ENCODE assay signal across 8 cellular contexts in the genomic region with DNA sequence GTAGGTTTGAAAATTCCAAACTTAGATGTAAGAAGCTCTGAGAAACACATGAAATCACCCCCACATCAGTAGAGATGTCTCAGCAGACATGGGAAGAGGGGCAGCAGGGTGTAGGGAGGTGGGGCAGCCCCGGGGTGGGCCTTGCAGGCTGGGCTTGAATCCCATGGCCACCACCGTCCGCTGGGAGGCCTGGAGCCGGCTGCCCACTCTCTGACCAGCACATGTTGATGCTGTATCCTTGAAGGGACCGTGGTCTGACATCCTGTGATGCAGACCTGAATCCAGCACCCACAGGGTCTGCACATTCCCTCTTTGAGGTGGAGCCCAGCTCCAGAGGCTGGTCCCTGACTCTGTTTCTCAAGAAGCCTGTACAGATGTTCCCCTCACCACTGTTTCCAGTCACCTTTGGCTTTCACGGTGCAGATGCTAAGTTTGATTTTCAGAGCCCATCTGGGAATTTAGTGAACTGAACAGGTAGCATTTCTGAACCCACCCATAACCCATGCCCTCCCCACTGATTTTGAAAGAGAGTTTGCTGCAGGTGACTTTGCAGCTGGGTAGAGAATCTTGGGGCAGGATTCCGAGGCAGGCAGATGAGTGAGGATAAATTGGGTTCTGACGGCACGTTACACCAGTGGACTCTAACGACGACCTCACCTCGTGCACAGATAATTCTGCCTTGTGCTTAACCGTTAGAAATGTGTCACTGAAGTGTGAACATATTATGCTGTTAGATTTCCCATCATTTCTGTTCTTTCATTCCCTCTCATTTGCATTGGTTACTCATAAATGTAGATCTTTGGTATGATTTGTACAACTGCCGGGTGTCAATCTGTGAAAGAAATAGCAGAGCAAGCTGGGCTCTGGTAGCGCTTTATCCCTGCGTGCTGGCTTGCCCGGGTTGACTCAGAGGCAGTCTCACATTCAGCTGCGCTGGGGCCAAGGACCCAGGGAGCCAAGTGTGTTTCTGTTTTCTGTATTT. TPM values are rescaled to one million over a fixed set of nuclear protein-coding genes. Genes with fewer than 3 reads are reported as not detected.
DNase-seq lines count a peak whose midpoint lies in the region; ATAC-seq and TF ChIP-seq lines count a peak whose summit lies in the region.

No MANE protein-coding gene starts in this region.

- peaks cover 7% of the 10 kb centered on the region for H3K4me1 Mint-ChIP-seq in osteocyte (ENCODE audit: unreplicated experiment)

- peaks cover 56% of the 10 kb centered on the region for H3K27me3 ChIP-seq in GM23248 (replicated peaks; ENCODE audit: insufficient read depth)

- no peaks in the 10 kb centered on the region for H3K9me2 ChIP-seq in GM23248 (ENCODE audit: insufficient read depth)

- H3K27ac ChIP-seq in GM23248 (no peak overlapping the region), RWPE1 (no peak overlapping the region)

- CTCF ChIA-PET in RWPE1 (lab: Yijun Ruan, JAX), result no interaction called here

- in situ Hi-C loops in GM23248 (cut with MboI), result no loop called here

- H3K4me1 ChIP-seq in GM23248 (ENCODE audit: insufficient read depth), result no peaks in the 10 kb centered on the region

- H2AFZ ChIP-seq in GM23248, result no peak overlapping the region

- no peaks in the 10 kb centered on the region for H4K20me1 ChIP-seq in GM23248 (ENCODE audit: insufficient read depth)

- no peak overlapping the region for H3K4me3 ChIP-seq in GM23248

- H3F3A ChIP-seq in GM23248 (ENCODE audit: insufficient read depth), result no peaks in the 10 kb centered on the region

- no peaks in the 10 kb centered on the region for H3K9me3 Mint-ChIP-seq in osteocyte (ENCODE audit: unreplicated experiment)

- H3K36me3 Mint-ChIP-seq in osteocyte (ENCODE audit: unreplicated experiment), result no peaks in the 10 kb centered on the region

- H3K27ac Mint-ChIP-seq in osteocyte (ENCODE audit: unreplicated experiment), result no peak overlapping the region

- H3K4me2 ChIP-seq in GM23248 (ENCODE audit: unreplicated experiment), result no peak overlapping the region

- no peak overlapping the region for H3K4me3 Mint-ChIP-seq in osteocyte (ENCODE audit: unreplicated experiment)

- H3K9ac ChIP-seq in GM23248, result no peak overlapping the region

- WGBS in GM23248 (ENCODE audit: low coverage in 1 of 2, low lambda C conversion rate in 2 of 2, missing lambda C conversion rate in 2 of 2), 2 experiments, result 30 to 41% methylated on average over 18 of the region's 18 CpGs

- TF ChIP-seq CTCF in RWPE1 (conservative IDR thresholded peaks at IDR 0.05; ENCODE audit: low read depth), result no peak
- TF ChIP-seq CTCF in osteocyte (IDR thresholded peaks at IDR 0.05), result no peak

- H3K36me3 ChIP-seq in GM23248 (ENCODE audit: low read depth), result no peaks in the 10 kb centered on the region

- POLR2A ChIA-PET in RWPE1 (lab: Yijun Ruan, JAX; ENCODE audit: low non-redundant PET), result no interaction called here

- peaks cover 16% of the 10 kb centered on the region for H3K27me3 Mint-ChIP-seq in osteocyte (ENCODE audit: unreplicated experiment)

- DNase-seq in activated T-cell treated with anti-CD3 and anti-CD28 coated beads for 48 hours (ENCODE audit: low read depth), result peak; percentile 79
- peak; percentile 64 to 71 for DNase-seq in stimulated activated CD4-positive, alpha-beta T cell treated with anti-CD3 and anti-CD28 coated beads, Interleukin-1b, Interleukin-23, amount 100 ng/mL, for 4 hours (ENCODE audit: low read depth in 2 of 2)
- DNase-seq in HPDE6-E6E7 (ENCODE audit: extremely low spot score), result no peak
- no peak for DNase-seq in GM23248
- DNase-seq in RWPE1 (ENCODE audit: low spot score), result no peak
- DNase-seq in osteocyte (ENCODE audit: extremely low spot score, unreplicated experiment), result no peak

- H3K79me2 ChIP-seq in GM23248 (ENCODE audit: insufficient read depth), result no peaks in the 10 kb centered on the region

- no peaks in the 10 kb centered on the region for H3K9me3 ChIP-seq in GM23248 (ENCODE audit: low read depth)

- ATAC-seq in GM19395 (IDR thresholded peaks at IDR 0.05; ENCODE audit: unreplicated experiment) (peak; percentile 85), HG03378 (IDR thresholded peaks at IDR 0.05; ENCODE audit: unreplicated experiment) (peak; percentile 80)

RNA-seq across cellular contexts. Expression of a gene that starts 45.7 kb away (rescaled TPM):
- not detected in 2 replicates for total RNA-seq in GM23248 (2014; rRNA removed; shearing (Covaris generic))
- 0.06 TPM in 1 of 2 replicates, not detected in the other for polyA plus RNA-seq in GM23248 (2016; fragmentation: Nextera tagmentation; extraction: Ambion mirVana)
- not detected in 2 replicates for total RNA-seq in osteocyte

Comparison
In these comparisons a context has a peak if more than half of its experiments do, and no peak if none do; other contexts are left out.
1. DNase-seq: peak in activated T-cell treated with anti-CD3 and anti-CD28 coated beads for 48 hours (single experiment) and stimulated activated CD4-positive, alpha-beta T cell treated with anti-CD3 and anti-CD28 coated beads, Interleukin-1b, Interleukin-23, amount 100 ng/mL, for 4 hours (2 of 2); none in HPDE6-E6E7 (single experiment), GM23248 (single experiment), RWPE1 (single experiment) and osteocyte (single experiment).